In the genomic region with DNA sequence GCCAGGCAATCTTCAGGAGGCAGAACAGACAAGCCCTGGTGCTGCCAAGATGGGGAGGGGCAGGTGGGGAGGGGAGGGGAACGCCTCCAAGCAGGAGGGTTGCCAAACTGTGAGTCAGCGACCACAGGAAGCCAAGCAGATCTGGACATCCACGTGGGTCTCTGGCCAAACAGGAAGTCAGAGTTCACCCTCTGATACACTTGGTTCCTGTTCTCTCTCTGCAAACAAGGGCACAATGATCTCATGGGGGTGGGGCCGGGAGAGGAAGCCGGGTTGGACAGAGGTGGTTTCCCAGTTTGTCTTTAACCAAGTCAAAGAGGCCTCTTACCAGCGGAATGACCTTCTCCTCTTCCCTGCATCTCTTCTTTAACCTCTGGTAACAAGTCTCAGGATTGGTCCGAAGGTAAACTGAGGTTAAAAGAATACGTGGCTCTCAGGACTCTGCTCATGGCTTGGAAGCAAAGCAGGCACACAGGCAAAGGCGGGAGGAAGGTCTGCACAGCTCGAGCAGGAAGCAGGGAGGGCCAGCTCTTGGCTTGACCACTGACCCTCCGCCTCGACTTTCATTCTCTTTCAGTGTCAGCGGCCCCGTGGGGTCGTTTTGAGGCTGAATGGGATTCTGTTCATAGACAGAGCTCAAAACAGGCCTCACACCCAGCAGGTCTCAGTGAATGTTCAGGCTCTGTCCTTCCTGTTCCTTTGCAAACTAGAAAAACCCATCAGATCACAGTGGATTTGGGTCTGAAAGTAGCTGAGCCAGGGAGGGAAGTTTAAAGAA, we compare ENCODE assay signal across 1 cellular context.
A peak's percentile ranks its signal among the peaks of the same experiment; 100 is the strongest.
TF ChIP-seq lines count a peak whose summit lies in the region.

No MANE protein-coding gene starts in this region.

TF ChIP-seq in PFSK-1, 5 proteins besides CTCF, POLR2A, EP300 and RAD21 (continued from another document):
- TF ChIP-seq REST (IDR thresholded peaks at IDR 0.05; ENCODE audit: insufficient read depth in 1 of 2, low read depth in 2 of 2, low read length in 2 of 2) (peak in 1 of 2 experiments; percentile 76; a peak in 2 of 4 replicates), FOXP2 (optimal IDR thresholded peaks at IDR 0.05; ENCODE audit: borderline replicate concordance, extremely low read depth, extremely low read length, insufficient read depth) (peak; percentile 58)
